ENCODE assay signal across 10 cellular contexts in genomic region chr3:40972350-40972749, GRCh38.
A peak's percentile ranks its signal among the peaks of the same experiment; 100 is the strongest.
DNase-seq lines count a peak whose midpoint lies in the region; ATAC-seq, FAIRE-seq and TF ChIP-seq lines count a peak whose summit lies in the region.
"Had no signal": no experiment of that assay in that cellular context is flagged by ENCODE, and none has a peak within 500 bp of the region (broad histone marks: within the 10 kb centered on the region; RNA-seq: fewer than 3 reads in every experiment).

No MANE protein-coding gene starts in this region.

- no peak for DNase-seq in activated CD4-positive, alpha-beta T cell treated with anti-CD3 and anti-CD28 coated beads for 36 hours
- DNase-seq in activated CD4-positive, alpha-beta T cell treated with anti-CD3 and anti-CD28 coated beads for 1 hour, result no peak
- no peak for DNase-seq in activated CD4-positive, alpha-beta memory T cell treated with anti-CD3 and anti-CD28 coated beads for 36 hours
- no peak for DNase-seq in kidney
- no peak for DNase-seq in SW 1271 (lab: John Stamatoyannopoulos, UW)
- DNase-seq in MG63, result no peak
- DNase-seq: endodermal cell had no signal

- H3K9ac ChIP-seq in kidney (ENCODE audit: low read length in 2 of 2) (no peak overlapping the region), stomach smooth muscle (ENCODE audit: low read length in 2 of 2) (no peak overlapping the region)

- POLR2A ChIA-PET in activated CD4-positive, alpha-beta T cell treated with anti-CD3 and anti-CD28 coated beads for 36 hours (lab: Charles Lee), result no interaction called here
- POLR2A ChIA-PET in activated CD4-positive, alpha-beta memory T cell treated with anti-CD3 and anti-CD28 coated beads for 36 hours (lab: Charles Lee), result interaction anchor here (0.9 kb wide), 1 partner anchor 8 kb away, joined by 4 read pairs; no protein-coding TSS in a partner anchor

- peak overlapping the region; percentile 69 for H3K27ac Mint-ChIP-seq in activated CD4-positive, alpha-beta T cell treated with anti-CD3 and anti-CD28 coated beads for 36 hours
- peak overlapping the region; percentile 73 for H3K27ac Mint-ChIP-seq in activated CD4-positive, alpha-beta memory T cell treated with anti-CD3 and anti-CD28 coated beads for 36 hours
- H3K27ac Mint-ChIP-seq: endodermal cell had no signal

- peaks cover 6 to 7% of the 10 kb centered on the region in 2 donors for H3K4me1 ChIP-seq in kidney (ENCODE audit: control insufficient read depth in 1 of 2, insufficient read depth in 1 of 2, low read depth in 1 of 2, low read length in 2 of 2)
- peaks cover 36% of the 10 kb centered on the region for H3K4me1 ChIP-seq in stomach smooth muscle (ENCODE audit: control insufficient read depth, insufficient read depth, low read length)

- no peak for FAIRE-seq in kidney (lab: Jason Lieb, UNC)
- FAIRE-seq: small intestine had no signal

- H3K4me1 Mint-ChIP-seq in activated CD4-positive, alpha-beta T cell treated with anti-CD3 and anti-CD28 coated beads for 36 hours, result peaks cover 23% of the 10 kb centered on the region
- H3K4me1 Mint-ChIP-seq in activated CD4-positive, alpha-beta memory T cell treated with anti-CD3 and anti-CD28 coated beads for 36 hours (ENCODE audit: low read depth), result peaks cover 18% of the 10 kb centered on the region
- H3K4me1 Mint-ChIP-seq: endodermal cell had no signal

- intact Hi-C loops in activated CD4-positive, alpha-beta T cell treated with anti-CD3 and anti-CD28 coated beads for 36 hours (cut with DNase I, micrococcal nuclease), result loop anchor here in 1 of 2 experiments (5.0 kb wide), 1 partner anchor 635 kb away; no protein-coding TSS in a partner anchor
- intact Hi-C loops in activated CD4-positive, alpha-beta memory T cell treated with anti-CD3 and anti-CD28 coated beads for 36 hours (cut with micrococcal nuclease), result loop anchor here (10.0 kb wide), 1 partner anchor 388 kb away; no protein-coding TSS in a partner anchor
- intact Hi-C loops in kidney (cut with DNase I), result no loop called here

- no peak for ATAC-seq in activated CD4-positive, alpha-beta T cell treated with anti-CD3 and anti-CD28 coated beads for 36 hours
- ATAC-seq in GM19467 (IDR thresholded peaks at IDR 0.05; ENCODE audit: unreplicated experiment), result no peak

- peaks cover 2% of the 10 kb centered on the region for H3K9me3 Mint-ChIP-seq in activated CD4-positive, alpha-beta T cell treated with anti-CD3 and anti-CD28 coated beads for 36 hours (ENCODE audit: low read depth)
- no peaks in the 10 kb centered on the region for H3K9me3 Mint-ChIP-seq in activated CD4-positive, alpha-beta memory T cell treated with anti-CD3 and anti-CD28 coated beads for 36 hours
- H3K9me3 Mint-ChIP-seq: endodermal cell had no signal

- H3K27ac ChIP-seq in kidney (ENCODE audit: low read depth in 2 of 2, low read length in 2 of 2) (peak overlapping the region; percentile 29 to 77), stomach smooth muscle (ENCODE audit: low read length) (peak overlapping the region; percentile 55)

- H3K9me3 ChIP-seq in kidney (ENCODE audit: control insufficient read depth in 1 of 2, low read length in 2 of 2) (no peaks in the 10 kb centered on the region), stomach smooth muscle (ENCODE audit: control insufficient read depth in 2 of 2, low read length in 2 of 2) (no peaks in the 10 kb centered on the region), MG63 (no peaks in the 10 kb centered on the region)

- no peak for TF ChIP-seq CTCF in kidney (IDR thresholded peaks at IDR 0.05; ENCODE audit: borderline replicate concordance, extremely low read depth, insufficient read depth)

- H3K4me3 Mint-ChIP-seq in activated CD4-positive, alpha-beta T cell treated with anti-CD3 and anti-CD28 coated beads for 36 hours, result no peak overlapping the region
- H3K4me3 Mint-ChIP-seq in activated CD4-positive, alpha-beta memory T cell treated with anti-CD3 and anti-CD28 coated beads for 36 hours, result no peak overlapping the region
- H3K4me3 Mint-ChIP-seq: endodermal cell had no signal

- peaks cover 29% of the 10 kb centered on the region for H3K27me3 Mint-ChIP-seq in activated CD4-positive, alpha-beta T cell treated with anti-CD3 and anti-CD28 coated beads for 36 hours
- peaks cover 26% of the 10 kb centered on the region for H3K27me3 Mint-ChIP-seq in activated CD4-positive, alpha-beta memory T cell treated with anti-CD3 and anti-CD28 coated beads for 36 hours

- no peaks in the 10 kb centered on the region for H3K36me3 ChIP-seq in kidney (ENCODE audit: control insufficient read depth in 1 of 2, insufficient read depth in 2 of 2, low read length in 2 of 2)
- no peaks in the 10 kb centered on the region for H3K36me3 ChIP-seq in stomach smooth muscle (ENCODE audit: control insufficient read depth in 2 of 2, insufficient read depth in 2 of 2, low read length in 2 of 2)
- H3K36me3 ChIP-seq in MG63, result no peaks in the 10 kb centered on the region

- H3K4me3 ChIP-seq in kidney (ENCODE audit: low read length in 2 of 2) (no peak overlapping the region), stomach smooth muscle (ENCODE audit: low read length in 2 of 2) (no peak overlapping the region), MG63 (no peak overlapping the region)

- CTCF ChIA-PET in activated CD4-positive, alpha-beta T cell treated with anti-CD3 and anti-CD28 coated beads for 36 hours (lab: Charles Lee), result interaction anchor here (2.0 kb wide), 1 partner anchor 11 kb away, joined by 6 read pairs; no protein-coding TSS in a partner anchor
- CTCF ChIA-PET in activated CD4-positive, alpha-beta memory T cell treated with anti-CD3 and anti-CD28 coated beads for 36 hours (lab: Charles Lee), result no interaction called here

- H3K36me3 Mint-ChIP-seq in activated CD4-positive, alpha-beta T cell treated with anti-CD3 and anti-CD28 coated beads for 36 hours (ENCODE audit: low read depth), result no peaks in the 10 kb centered on the region
- no peaks in the 10 kb centered on the region for H3K36me3 Mint-ChIP-seq in activated CD4-positive, alpha-beta memory T cell treated with anti-CD3 and anti-CD28 coated beads for 36 hours

- H3K27me3 ChIP-seq in stomach smooth muscle (ENCODE audit: control insufficient read depth in 1 of 2, insufficient read depth in 2 of 2, low read length in 2 of 2), result no peaks in the 10 kb centered on the region
- H3K27me3 ChIP-seq in MG63, result no peaks in the 10 kb centered on the region
